Comparison of ENCODE assay signal across 8 cellular contexts in genomic region chr9:104747245-104747564, GRCh38. TPM values are rescaled to one million over a fixed set of nuclear protein-coding genes. Genes with fewer than 3 reads are reported as not detected.
DNase-seq lines count a peak whose midpoint lies in the region; ATAC-seq and TF ChIP-seq lines count a peak whose summit lies in the region.

No MANE protein-coding gene starts in this region.

- H3K27me3 ChIP-seq in SJSA1 (replicated peaks) (no peaks in the 10 kb centered on the region), foreskin keratinocyte (no peaks in the 10 kb centered on the region)

- peaks cover 25% of the 10 kb centered on the region for H3K36me3 ChIP-seq in SJSA1

- H3K4me3 ChIP-seq in SJSA1, result peak overlapping the region; percentile 82

- TF ChIP-seq CTCF in foreskin keratinocyte (conservative IDR thresholded peaks at IDR 0.05), result no peak

- H3K27ac ChIP-seq in SJSA1 (peak overlapping the region; percentile 86), foreskin keratinocyte (peak overlapping the region; percentile 82)

- intact Hi-C loops in sciatic nerve (cut with DNase I), result no loop called here

- peak; percentile 31 for ATAC-seq in GM21723 (IDR thresholded peaks at IDR 0.05; ENCODE audit: unreplicated experiment)
- ATAC-seq in foreskin keratinocyte, result peak; percentile 58
- ATAC-seq in sciatic nerve, result peak; percentile 44
- no peak for ATAC-seq in HG03039 (IDR thresholded peaks at IDR 0.05; ENCODE audit: unreplicated experiment)

- DNase-seq in SJSA1 (ENCODE audit: low read depth in 1 of 2, low spot score in 2 of 2) (no peak), foreskin keratinocyte (no peak), sciatic nerve (ENCODE audit: low spot score) (no peak), cerebellum (ENCODE audit: low spot score) (no peak), NCI-H1105 (lab: John Stamatoyannopoulos, UW) (no peak), HuH-7.5 (ENCODE audit: low spot score) (no peak)

- H3K4me1 ChIP-seq in SJSA1 (replicated peaks) (peaks cover 15% of the 10 kb centered on the region; the same call in 1 of the 2 replicates), foreskin keratinocyte (no peaks in the 10 kb centered on the region)

- no peaks in the 10 kb centered on the region for H3K9me3 ChIP-seq in SJSA1 (replicated peaks)

RNA-seq across cellular contexts. Expression of gene NIPSNAP3A, which starts 0.3 kb away (rescaled TPM):
- total RNA-seq in SJSA1 (2014; rRNA removed; shearing (Covaris generic)), result 65.2 and 79.8 TPM in 2 replicates
- 16.5 and 24.7 TPM in 2 replicates for total RNA-seq in foreskin keratinocyte
- polyA plus RNA-seq in foreskin keratinocyte, result 13.7 and 18.0 TPM in 2 replicates
- 28.9 TPM for total RNA-seq in sciatic nerve
- 39.0 TPM for total RNA-seq in cerebellum

RNA-seq across cellular contexts. Expression of gene NIPSNAP3B, which starts 16.7 kb away (rescaled TPM):
- total RNA-seq in SJSA1 (2014; rRNA removed; shearing (Covaris generic)), result 0.42 and 0.97 TPM in 2 replicates
- 0.21 and 0.44 TPM in 2 replicates for total RNA-seq in foreskin keratinocyte
- 0.18 and 0.28 TPM in 2 replicates for polyA plus RNA-seq in foreskin keratinocyte
- 5.7 TPM for total RNA-seq in sciatic nerve
- 7.7 TPM for total RNA-seq in cerebellum

RNA-seq across cellular contexts. Expression of gene OR13D1, which starts 52.9 kb away (rescaled TPM):
- total RNA-seq in SJSA1 (2014; rRNA removed; shearing (Covaris generic)), result not detected in 2 replicates
- not detected in 2 replicates for total RNA-seq in foreskin keratinocyte
- polyA plus RNA-seq in foreskin keratinocyte, result not detected in 2 replicates
- not detected for total RNA-seq in sciatic nerve
- total RNA-seq in cerebellum, result not detected
